In the genomic region with DNA sequence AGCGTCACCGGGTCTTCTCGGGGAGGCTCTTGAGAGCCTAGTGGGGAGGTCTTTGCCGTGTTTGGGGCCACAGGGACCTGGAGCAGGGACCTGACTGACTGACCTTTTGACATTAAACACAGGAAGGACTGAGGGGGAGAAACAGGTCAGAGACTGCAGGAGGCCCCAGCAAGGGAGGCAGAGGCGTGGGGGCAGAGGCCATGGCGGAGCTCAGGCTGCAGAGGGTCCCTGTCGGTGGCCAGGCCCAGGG, we compare ENCODE assay signal across 12 cellular contexts. TPM values are rescaled to one million over a fixed set of nuclear protein-coding genes. Genes with fewer than 3 reads are reported as not detected.
DNase-seq lines count a peak whose midpoint lies in the region; ATAC-seq and TF ChIP-seq lines count a peak whose summit lies in the region.
"Had no signal": no experiment of that assay in that cellular context is flagged by ENCODE, and none has a peak within 500 bp of the region (broad histone marks: within the 10 kb centered on the region; RNA-seq: fewer than 3 reads in every experiment).

No MANE protein-coding gene starts in this region.

- no peak overlapping the region for H3K4me3 ChIP-seq in CD8-positive, alpha-beta T cell (ENCODE audit: low read depth, low read length)
- H3K4me3 ChIP-seq in neuronal stem cell (ENCODE audit: low read length in 2 of 2) (no peak overlapping the region), tibial nerve (no peak overlapping the region)

- no peak for TF ChIP-seq CTCF in CD8-positive, alpha-beta T cell (IDR thresholded peaks at IDR 0.05)
- no peak for TF ChIP-seq CTCF in tibial nerve (IDR thresholded peaks at IDR 0.05)

- peak overlapping the region; percentile 20 for H2AK5ac ChIP-seq in neuronal stem cell (ENCODE audit: low read depth, low read length)

- no peak overlapping the region for H3K14ac ChIP-seq in neuronal stem cell (ENCODE audit: low read length)

- peaks cover 65% of the 10 kb centered on the region for H3K4me1 ChIP-seq in CD8-positive, alpha-beta T cell (ENCODE audit: insufficient read depth, low read length)
- peaks cover 33 to 55% of the 10 kb centered on the region in 2 donors for H3K4me1 ChIP-seq in neuronal stem cell (ENCODE audit: control insufficient read depth in 2 of 2, insufficient read depth in 1 of 2, low read depth in 1 of 2, low read length in 2 of 2)
- peaks cover 0 to 56% (median 27%) of the 10 kb centered on the region in 4 donors for H3K4me1 ChIP-seq in tibial nerve

- H2BK12ac ChIP-seq in neuronal stem cell (ENCODE audit: low read length) = peak overlapping the region; percentile 93

- no peak overlapping the region for H3K4me2 ChIP-seq in neuronal stem cell (ENCODE audit: insufficient read depth, low read length, poor library complexity, severe bottlenecking)

- H2BK5ac ChIP-seq in neuronal stem cell (ENCODE audit: low read length) = no peak overlapping the region

- H3K36me3 Mint-ChIP-seq in CD8-positive, alpha-beta T cell = peaks cover 3% of the 10 kb centered on the region
- H3K36me3 Mint-ChIP-seq in activated CD8-positive, alpha-beta T cell treated with anti-CD3 and anti-CD28 coated beads, Interleukin-2, amount 10 ng/mL, durations not matched to agents 7 days and 5 days (ENCODE audit: low read depth) = peaks cover 24% of the 10 kb centered on the region

- H3K36me3 ChIP-seq in CD8-positive, alpha-beta T cell (ENCODE audit: insufficient read depth, low read length) = no peaks in the 10 kb centered on the region
- H3K36me3 ChIP-seq in neuronal stem cell (replicated peaks in 1 of 2; ENCODE audit: control insufficient read depth in 2 of 2, insufficient read depth in 2 of 2, low read length in 2 of 2) (peaks cover 0 to 4% of the 10 kb centered on the region in 2 donors), tibial nerve (no peaks in the 10 kb centered on the region)

- DNase-seq in CD8-positive, alpha-beta T cell = no peak
- DNase-seq in activated CD8-positive, alpha-beta T cell treated with anti-CD3 and anti-CD28 coated beads, Interleukin-2, amount 10 ng/mL, durations not matched to agents 7 days and 5 days = no peak
- DNase-seq in neuronal stem cell (ENCODE audit: low spot score) = no peak
- DNase-seq in activated effector memory CD4-positive, alpha-beta T cell treated with Interleukin-2 at 50 U/mL for 16 hours = no peak
- no peak for DNase-seq in SIG-M5 treated with dmso at 0.1 percent for 504 hours (lab: John Stamatoyannopoulos, UW; ENCODE audit: unreplicated experiment)
- no peak for DNase-seq in tibial nerve (ENCODE audit: low spot score in 2 of 2)
- DNase-seq in NCI-H1092 (lab: John Stamatoyannopoulos, UW) = no peak
- DNase-seq: activated CD4-positive, alpha-beta T cell treated with anti-CD3 and anti-CD28 coated beads, Interleukin-2, amount 50 U/mL, for 4 hours; DMS 273 treated with DMSO at 0.1 percent for 48 hours; NCI-H446; stimulated activated naive CD4-positive, alpha-beta T cell had no signal

- H2BK120ac ChIP-seq in neuronal stem cell (ENCODE audit: low read depth, low read length) = no peak overlapping the region

- peaks cover 77% of the 10 kb centered on the region for H3K4me1 Mint-ChIP-seq in CD8-positive, alpha-beta T cell (ENCODE audit: low read depth)
- peaks cover 58% of the 10 kb centered on the region for H3K4me1 Mint-ChIP-seq in activated CD8-positive, alpha-beta T cell treated with anti-CD3 and anti-CD28 coated beads, Interleukin-2, amount 10 ng/mL, durations not matched to agents 7 days and 5 days (ENCODE audit: low read depth)

- peaks cover 4% of the 10 kb centered on the region for H3K79me1 ChIP-seq in neuronal stem cell (ENCODE audit: low read depth, low read length)

- H4K8ac ChIP-seq in neuronal stem cell (ENCODE audit: low read depth, low read length) = no peak overlapping the region

- peak overlapping the region; percentile 73 for H3K18ac ChIP-seq in neuronal stem cell (ENCODE audit: low read length)

- peak overlapping the region; percentile 62 for H2BK15ac ChIP-seq in neuronal stem cell (ENCODE audit: low read length)

- H3K27me3 Mint-ChIP-seq in CD8-positive, alpha-beta T cell (ENCODE audit: low read depth) = no peaks in the 10 kb centered on the region
- no peaks in the 10 kb centered on the region for H3K27me3 Mint-ChIP-seq in activated CD8-positive, alpha-beta T cell treated with anti-CD3 and anti-CD28 coated beads, Interleukin-2, amount 10 ng/mL, durations not matched to agents 7 days and 5 days (ENCODE audit: low read depth)

- no peak overlapping the region for H3K27ac ChIP-seq in CD8-positive, alpha-beta T cell (ENCODE audit: low read depth, low read length)
- H3K27ac ChIP-seq in neuronal stem cell (replicated peaks; ENCODE audit: low read length) = no peak overlapping the region
- H3K27ac ChIP-seq in tibial nerve = peak overlapping the region in 1 of 4 donors; percentile 43

- no CpG with 5 or more reads among the region's 7 CpGs for WGBS in neuronal stem cell (ENCODE audit: extremely low coverage in 2 of 2, insufficient read length in 2 of 2, insufficient replicate concordance in 1 of 2), 2 donors
- 86 to 89% methylated on average over 7 of the region's 7 CpGs for WGBS in tibial nerve, 2 donors

- intact Hi-C loops in CD8-positive, alpha-beta T cell (cut with DNase I, micrococcal nuclease) = loop anchor here in 1 of 2 experiments (5.0 kb wide), 1 partner anchor 41 kb away; a partner anchor contains a TSS

- H3K9me3 ChIP-seq in CD8-positive, alpha-beta T cell (ENCODE audit: low read length) = no peaks in the 10 kb centered on the region
- peaks cover 13 to 15% of the 10 kb centered on the region in 2 donors for H3K9me3 ChIP-seq in neuronal stem cell (replicated peaks in 1 of 2; ENCODE audit: control insufficient read depth in 2 of 2, insufficient read depth in 1 of 2, low read depth in 1 of 2, low read length in 2 of 2)
- peaks cover 0 to 12% (median 0%) of the 10 kb centered on the region in 4 donors for H3K9me3 ChIP-seq in tibial nerve

- peak overlapping the region; percentile 89 for H3K27ac Mint-ChIP-seq in CD8-positive, alpha-beta T cell
- H3K27ac Mint-ChIP-seq in activated CD8-positive, alpha-beta T cell treated with anti-CD3 and anti-CD28 coated beads, Interleukin-2, amount 10 ng/mL, durations not matched to agents 7 days and 5 days = peak overlapping the region; percentile 81

- no peak overlapping the region for H2AFZ ChIP-seq in neuronal stem cell (ENCODE audit: low read length)

- no peak overlapping the region for H3K9ac ChIP-seq in neuronal stem cell (ENCODE audit: low read depth, low read length, poor library complexity)

- ATAC-seq in CD8-positive, alpha-beta T cell = no peak
- ATAC-seq in GM21825 (IDR thresholded peaks at IDR 0.05; ENCODE audit: unreplicated experiment) = peak; percentile 2
- no peak for ATAC-seq in activated CD8-positive, alpha-beta T cell treated with anti-CD3 and anti-CD28 coated beads, Interleukin-2, amount 10 ng/mL, durations not matched to agents 7 days and 5 days

- H3K4me3 Mint-ChIP-seq in CD8-positive, alpha-beta T cell = peak overlapping the region; percentile 75
- H3K4me3 Mint-ChIP-seq in activated CD8-positive, alpha-beta T cell treated with anti-CD3 and anti-CD28 coated beads, Interleukin-2, amount 10 ng/mL, durations not matched to agents 7 days and 5 days = peak overlapping the region; percentile 74

- TF ChIP-seq EP300 in tibial nerve (IDR thresholded peaks at IDR 0.05) = no peak

- H3K4ac ChIP-seq in neuronal stem cell (ENCODE audit: low read length) = no peak overlapping the region

- H3K23ac ChIP-seq in neuronal stem cell (ENCODE audit: low read depth, low read length, poor library complexity) = no peak overlapping the region

- H3K9me3 Mint-ChIP-seq in CD8-positive, alpha-beta T cell = no peaks in the 10 kb centered on the region
- H3K9me3 Mint-ChIP-seq in activated CD8-positive, alpha-beta T cell treated with anti-CD3 and anti-CD28 coated beads, Interleukin-2, amount 10 ng/mL, durations not matched to agents 7 days and 5 days (ENCODE audit: insufficient read depth) = no peaks in the 10 kb centered on the region

- CTCF ChIA-PET in CD8-positive, alpha-beta T cell (lab: Charles Lee) = interaction anchor here (1.4 to 2.4 kb wide), 3 partner anchors 10 to 18 kb away, joined by 3 to 12 read pairs (median 3); no protein-coding TSS in a partner anchor
- CTCF ChIA-PET in activated CD8-positive, alpha-beta T cell treated with anti-CD3 and anti-CD28 coated beads, Interleukin-2, amount 10 ng/mL, durations not matched to agents 7 days and 5 days (lab: Charles Lee) = interaction anchor here (0.9 to 4.4 kb wide), 3 partner anchors 18 to 41 kb away, joined by 3 to 24 read pairs (median 4); no protein-coding TSS in a partner anchor

- no peaks in the 10 kb centered on the region for H3K27me3 ChIP-seq in CD8-positive, alpha-beta T cell (ENCODE audit: insufficient read depth, low read length)
- peaks cover 0 to 10% (median 0%) of the 10 kb centered on the region in 3 experiments for H3K27me3 ChIP-seq in neuronal stem cell (ENCODE audit: control insufficient read depth in 3 of 3, insufficient read depth in 3 of 3, low read depth in 1 of 3, low read length in 3 of 3)
- no peaks in the 10 kb centered on the region for H3K27me3 ChIP-seq in tibial nerve

- POLR2A ChIA-PET in CD8-positive, alpha-beta T cell (lab: Charles Lee) = no interaction called here
- POLR2A ChIA-PET in activated CD8-positive, alpha-beta T cell treated with anti-CD3 and anti-CD28 coated beads, Interleukin-2, amount 10 ng/mL, durations not matched to agents 7 days and 5 days (lab: Charles Lee) = interaction anchor here (5.0 kb wide), 1 partner anchor 19 kb away, joined by 67 read pairs; no protein-coding TSS in a partner anchor

- peak overlapping the region; percentile 57 for H4K91ac ChIP-seq in neuronal stem cell (ENCODE audit: low read depth, low read length, poor library complexity)

- no peak for TF ChIP-seq POLR2A in tibial nerve (IDR thresholded peaks at IDR 0.05)

RNA-seq across cellular contexts. Expression of a gene that starts 41.6 kb away (rescaled TPM):
- total RNA-seq in CD8-positive, alpha-beta T cell = 10 to 100 TPM; 67.8 to 72.1 TPM
- total RNA-seq in activated CD8-positive, alpha-beta T cell treated with anti-CD3 and anti-CD28 coated beads, Interleukin-2, amount 10 ng/mL, durations not matched to agents 7 days and 5 days = 10 to 100 TPM; 48.9 to 51.4 TPM
- 5.7 TPM for polyA plus RNA-seq in neuronal stem cell (2013, experiment 1 of 2)
- polyA plus RNA-seq in neuronal stem cell (2013, experiment 2 of 2) = 6.2 TPM
- total RNA-seq in tibial nerve = 100 to 1,000 TPM in 1 of 4 donors, 10 to 100 TPM in 3; 65.1 to 147 (median 83.5) TPM
